2 cellular contexts compared by ENCODE assay signal in genomic region chr1:151327903-151328674, GRCh38.
TF ChIP-seq lines count a peak whose summit lies in the region.

No MANE protein-coding gene starts in this region.

TF ChIP-seq in HCT116, 20 proteins besides CTCF, POLR2A, EP300 and RAD21:
- TF ChIP-seq CBX3 (IDR thresholded peaks at IDR 0.05; ENCODE audit: low read depth) (no peak), ZBTB33 (IDR thresholded peaks at IDR 0.05; ENCODE audit: extremely low read depth, insufficient replicate concordance, low read length) (no peak), ZFX (IDR thresholded peaks at IDR 0.05) (peak; percentile 46; the same call in 1 of the 2 replicates)

TF ChIP-seq in endothelial cell of umbilical vein, 7 proteins besides CTCF, POLR2A, EP300 and RAD21:
- no peak for TF ChIP-seq EZH2 (IDR thresholded peaks at IDR 0.05; ENCODE audit: borderline replicate concordance, low read depth, low read length, severe bottlenecking)
- no peak for TF ChIP-seq MAX (IDR thresholded peaks at IDR 0.05; ENCODE audit: insufficient read depth, insufficient read length)
- TF ChIP-seq JUN (IDR thresholded peaks at IDR 0.05; ENCODE audit: borderline replicate concordance, insufficient read depth, insufficient read length, low read depth), result no peak
- no peak for TF ChIP-seq MYC (IDR thresholded peaks at IDR 0.05; ENCODE audit: low read depth, low read length)
- no peak for TF ChIP-seq FOS (IDR thresholded peaks at IDR 0.05; ENCODE audit: borderline replicate concordance, insufficient read depth, low read length)
- TF ChIP-seq POLR2AphosphoS5 (IDR thresholded peaks at IDR 0.05; ENCODE audit: insufficient read depth, low read depth, low read length), result no peak
- TF ChIP-seq GATA2 (IDR thresholded peaks at IDR 0.05; ENCODE audit: insufficient read depth, insufficient read length, low read depth, low read length), result no peak
